21 cellular contexts compared by ENCODE assay signal in the genomic region with DNA sequence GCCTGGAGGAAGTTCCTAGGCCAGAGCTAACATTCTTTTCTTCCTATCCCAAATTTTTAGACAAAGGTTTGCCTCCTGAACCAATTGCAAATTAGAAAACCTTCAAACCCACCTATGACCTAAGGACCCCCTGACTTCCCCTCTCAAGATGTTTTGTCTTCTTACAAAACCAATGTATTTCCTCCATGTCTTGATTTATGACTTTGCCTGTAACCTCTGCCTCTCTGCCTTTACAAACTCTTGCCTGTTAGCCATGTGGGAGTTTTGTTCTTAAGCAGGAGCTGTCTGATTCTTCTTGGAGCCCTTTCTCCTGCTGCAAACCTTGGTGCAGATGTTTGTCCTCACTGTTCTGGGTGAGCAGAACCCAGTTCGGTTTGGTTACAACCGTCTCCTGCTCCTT.
"Had no signal": no experiment of that assay in that cellular context is flagged by ENCODE, and none has a peak within 500 bp of the region (broad histone marks: within the 10 kb centered on the region; RNA-seq: fewer than 3 reads in every experiment).

No MANE protein-coding gene starts in this region.

- FAIRE-seq: islet of Langerhans, pancreas had no signal

- H3K4me3 Mint-ChIP-seq: activated CD8-positive, alpha-beta T cell treated with anti-CD3 and anti-CD28 coated beads for 36 hours; activated T-cell treated with anti-CD3 and anti-CD28 coated beads, Interleukin-2, amount 50 U/mL, for 4 hours; stimulated activated memory B cell treated with anti-CD40 and anti-IgM and Interleukin-4, amounts not matched to agents 10 μg/mL and 1 μg/mL and 100 μg/mL, for 72 hours; stimulated activated naive CD8-positive, alpha-beta T cell treated with anti-CD3 and anti-CD28 coated beads, Interleukin-15, amount 100 ng/mL, for 72 hours; WTC11 had no signal

- DNase-seq: activated CD4-positive, alpha-beta T cell treated with anti-CD3 and anti-CD28 coated beads, Interleukin-2, amount 50 U/mL, for 1 hour; activated CD8-positive, alpha-beta T cell treated with anti-CD3 and anti-CD28 coated beads for 36 hours; activated naive CD4-positive, alpha-beta T cell; activated T-cell treated with anti-CD3 and anti-CD28 coated beads, Interleukin-2, amount 50 U/mL, for 4 hours; aorta; body of pancreas; foreskin melanocyte; left ventricle myocardium inferior; pancreas; psoas muscle; stimulated activated CD4-positive, alpha-beta T cell treated with anti-CD3 and anti-CD28 coated beads, Interleukin-1b, Interleukin-23, amount 100 ng/mL, for 48 hours; stimulated activated CD4-positive, alpha-beta T cell treated with anti-CD3 and anti-CD28 coated beads, Interleukin-4, amount 100 ng/mL, for 4 hours; stimulated activated CD8-positive, alpha-beta memory T cell treated with anti-CD3 and anti-CD28 coated beads, Interleukin-4, amount 100 ng/mL, for 48 hours; stimulated activated naive CD8-positive, alpha-beta T cell treated with anti-CD3 and anti-CD28 coated beads, Interleukin-15, amount 100 ng/mL, for 72 hours; T-helper 2 cell; tibial artery; upper lobe of right lung had no signal

- ATAC-seq: activated CD8-positive, alpha-beta T cell treated with anti-CD3 and anti-CD28 coated beads for 36 hours; activated naive CD4-positive, alpha-beta T cell treated with anti-CD3 and anti-CD28 coated beads, Interleukin-2, amount 50 U/mL, for 72 hours; activated T-cell treated with anti-CD3 and anti-CD28 coated beads, Interleukin-2, amount 50 U/mL, for 4 hours; body of pancreas; pancreas; psoas muscle; stimulated activated memory B cell treated with anti-CD40 and anti-IgM and Interleukin-4, amounts not matched to agents 10 μg/mL and 1 μg/mL and 100 μg/mL, for 72 hours; stimulated activated naive CD8-positive, alpha-beta T cell treated with anti-CD3 and anti-CD28 coated beads, Interleukin-15, amount 100 ng/mL, for 72 hours; upper lobe of right lung; WTC11 had no signal

- H3K27ac Mint-ChIP-seq: activated CD8-positive, alpha-beta T cell treated with anti-CD3 and anti-CD28 coated beads for 36 hours; activated naive CD4-positive, alpha-beta T cell treated with anti-CD3 and anti-CD28 coated beads, Interleukin-2, amount 50 U/mL, for 72 hours; stimulated activated memory B cell treated with anti-CD40 and anti-IgM and Interleukin-4, amounts not matched to agents 10 μg/mL and 1 μg/mL and 100 μg/mL, for 72 hours; stimulated activated naive CD8-positive, alpha-beta T cell treated with anti-CD3 and anti-CD28 coated beads, Interleukin-15, amount 100 ng/mL, for 72 hours; WTC11 had no signal

- H3K27me3 Mint-ChIP-seq: activated CD8-positive, alpha-beta T cell treated with anti-CD3 and anti-CD28 coated beads for 36 hours; stimulated activated memory B cell treated with anti-CD40 and anti-IgM and Interleukin-4, amounts not matched to agents 10 μg/mL and 1 μg/mL and 100 μg/mL, for 72 hours had no signal

- H3K36me3 Mint-ChIP-seq: stimulated activated memory B cell treated with anti-CD40 and anti-IgM and Interleukin-4, amounts not matched to agents 10 μg/mL and 1 μg/mL and 100 μg/mL, for 72 hours; WTC11 had no signal
